Comparison of ENCODE assay signal across 15 cellular contexts in the genomic region with DNA sequence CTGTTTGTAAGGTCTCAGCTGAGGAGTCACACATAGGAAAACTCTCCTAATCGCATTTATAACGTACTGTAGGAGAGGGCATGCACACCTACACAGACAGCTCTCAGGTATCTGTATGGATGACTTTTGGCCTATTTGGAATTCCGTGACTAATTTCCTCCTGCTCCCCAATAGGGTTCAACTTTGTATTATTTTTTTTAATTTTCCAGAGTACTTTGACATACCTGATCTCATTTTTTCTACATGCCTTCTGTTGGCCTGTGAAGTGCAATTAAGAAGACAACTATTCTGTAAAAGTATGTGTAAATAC.
"Had no signal": no experiment of that assay in that cellular context is flagged by ENCODE, and none has a peak within 500 bp of the region (broad histone marks: within the 10 kb centered on the region; RNA-seq: fewer than 3 reads in every experiment).

No MANE protein-coding gene starts in this region.

- H3K4me1 ChIP-seq: parathyroid adenoma, uterus had no signal

- H2AFZ ChIP-seq: parathyroid adenoma had no signal

- H3K27me3 Mint-ChIP-seq: activated CD4-positive, alpha-beta memory T cell treated with anti-CD3 and anti-CD28 coated beads for 36 hours had no signal

- H3K27me3 ChIP-seq: ascending aorta, tibial artery, uterus had no signal

- ATAC-seq: activated T-cell treated with anti-CD3 and anti-CD28 coated beads, Interleukin-2, amount 50 U/mL, for 72 hours had no signal

- DNase-seq: activated CD4-positive, alpha-beta memory T cell treated with anti-CD3 and anti-CD28 coated beads for 36 hours; activated CD8-positive, alpha-beta memory T cell treated with anti-CD3 and anti-CD28 coated beads, Interleukin-2, amount 50 U/mL, for 4 hours; activated naive CD4-positive, alpha-beta T cell; activated T-cell treated with anti-CD3 and anti-CD28 coated beads, Interleukin-2, amount 50 U/mL, for 72 hours; caudate nucleus; effector CD4-positive, alpha-beta T cell; hypothalamus; mesendoderm; stimulated activated CD4-positive, alpha-beta T cell treated with anti-CD3 and anti-CD28 coated beads, Interleukin-4, amount 100 ng/mL, for 4 hours; tibial artery; uterus had no signal

- H3K4me3 Mint-ChIP-seq: activated CD4-positive, alpha-beta memory T cell treated with anti-CD3 and anti-CD28 coated beads for 36 hours; activated T-cell treated with anti-CD3 and anti-CD28 coated beads, Interleukin-2, amount 50 U/mL, for 72 hours; neural crest cell had no signal

- H3K9me3 Mint-ChIP-seq: activated CD4-positive, alpha-beta memory T cell treated with anti-CD3 and anti-CD28 coated beads for 36 hours; activated T-cell treated with anti-CD3 and anti-CD28 coated beads, Interleukin-2, amount 50 U/mL, for 72 hours had no signal

- H3K4me1 Mint-ChIP-seq: neural crest cell had no signal

- H3K79me2 ChIP-seq: parathyroid adenoma had no signal

- H3K9me3 ChIP-seq: ascending aorta, tibial artery, uterus had no signal

- H3K4me3 ChIP-seq: ascending aorta, coronary artery, tibial artery, uterus had no signal

- H3K27ac ChIP-seq: ascending aorta, coronary artery, parathyroid adenoma, tibial artery had no signal

- H3K27ac Mint-ChIP-seq: activated CD4-positive, alpha-beta memory T cell treated with anti-CD3 and anti-CD28 coated beads for 36 hours; activated T-cell treated with anti-CD3 and anti-CD28 coated beads, Interleukin-2, amount 50 U/mL, for 72 hours had no signal

- H3K36me3 ChIP-seq: ascending aorta, tibial artery, uterus had no signal
